ENCODE assay signal across 9 cellular contexts in genomic region chr3:131794766-131795381, GRCh38.
DNase-seq lines count a peak whose midpoint lies in the region; ATAC-seq, FAIRE-seq and TF ChIP-seq lines count a peak whose summit lies in the region.
"Had no signal": no experiment of that assay in that cellular context is flagged by ENCODE, and none has a peak within 500 bp of the region (broad histone marks: within the 10 kb centered on the region; RNA-seq: fewer than 3 reads in every experiment).

No MANE protein-coding gene starts in this region.

- no peaks in the 10 kb centered on the region for H3K4me1 ChIP-seq in kidney (ENCODE audit: control insufficient read depth in 1 of 2, insufficient read depth in 1 of 2, low read depth in 1 of 2, low read length in 2 of 2)

- peak; percentile 23 to 73 for DNase-seq in NCI-H524 (lab: John Stamatoyannopoulos, UW)
- DNase-seq in NCI-H524 treated with DMSO at 0.1 percent for 48 hours (lab: John Stamatoyannopoulos, UW): no peak
- peak; percentile 20 for DNase-seq in NOMO-1 treated with dmso at 0.1 percent for 144 hours (lab: John Stamatoyannopoulos, UW; ENCODE audit: unreplicated experiment)
- peak; percentile 55 for DNase-seq in bronchial epithelial cell (ENCODE audit: low read depth)
- DNase-seq in kidney: no peak
- peak; percentile 27 for DNase-seq in stimulated activated naive B cell treated with anti-CD40 and anti-IgM and Interleukin-4, amounts not matched to agents 10 μg/mL and 1 μg/mL and 100 μg/mL, for 72 hours

- TF ChIP-seq CTCF in bronchial epithelial cell (IDR thresholded peaks at IDR 0.05; ENCODE audit: insufficient read depth, low read length, severe bottlenecking): peak; percentile 84
- TF ChIP-seq CTCF in kidney (IDR thresholded peaks at IDR 0.05; ENCODE audit: borderline replicate concordance, extremely low read depth, insufficient read depth): peak; percentile 91

- no peaks in the 10 kb centered on the region for H3K9me3 Mint-ChIP-seq in stimulated activated naive B cell treated with anti-CD40 and anti-IgM and Interleukin-4, amounts not matched to agents 10 μg/mL and 1 μg/mL and 100 μg/mL, for 72 hours

- no peak overlapping the region for H3K9ac ChIP-seq in kidney (ENCODE audit: low read length in 2 of 2)

- peak overlapping the region in 1 of 2 donors; percentile 31 for H3K4me3 Mint-ChIP-seq in stimulated activated naive B cell treated with anti-CD40 and anti-IgM and Interleukin-4, amounts not matched to agents 10 μg/mL and 1 μg/mL and 100 μg/mL, for 72 hours

- H3K36me3 Mint-ChIP-seq in stimulated activated naive B cell treated with anti-CD40 and anti-IgM and Interleukin-4, amounts not matched to agents 10 μg/mL and 1 μg/mL and 100 μg/mL, for 72 hours: no peaks in the 10 kb centered on the region

- H3K27me3 Mint-ChIP-seq in stimulated activated naive B cell treated with anti-CD40 and anti-IgM and Interleukin-4, amounts not matched to agents 10 μg/mL and 1 μg/mL and 100 μg/mL, for 72 hours: peaks cover 12 to 24% of the 10 kb centered on the region in 2 donors

- H3K4me1 Mint-ChIP-seq in stimulated activated naive B cell treated with anti-CD40 and anti-IgM and Interleukin-4, amounts not matched to agents 10 μg/mL and 1 μg/mL and 100 μg/mL, for 72 hours: peaks cover 18 to 44% of the 10 kb centered on the region in 2 donors

- H3K27me3 ChIP-seq in bronchial epithelial cell (ENCODE audit: control insufficient read depth, insufficient read depth, low read length): no peaks in the 10 kb centered on the region

- FAIRE-seq in bronchial epithelial cell (lab: Jason Lieb, UNC) (no peak), kidney (lab: Jason Lieb, UNC) (peak; percentile 38)
- FAIRE-seq: endometrium had no signal

- intact Hi-C loops in kidney (cut with DNase I): loop anchor here (10.0 kb wide), 1 partner anchor 240 kb away; the partner anchor contains the start of gene CPNE4

- no peak overlapping the region for H3K27ac ChIP-seq in kidney (ENCODE audit: low read depth in 2 of 2, low read length in 2 of 2)

- H3K4me3 ChIP-seq in bronchial epithelial cell (ENCODE audit: low read depth, low read length): no peak overlapping the region
- H3K4me3 ChIP-seq in kidney (ENCODE audit: low read length in 2 of 2): no peak overlapping the region

- ATAC-seq in GM19395 (IDR thresholded peaks at IDR 0.05; ENCODE audit: unreplicated experiment): peak; percentile 74
- peak; percentile 55 for ATAC-seq in HG03520 (IDR thresholded peaks at IDR 0.05; ENCODE audit: unreplicated experiment)
- peak; percentile 38 to 46 for ATAC-seq in stimulated activated naive B cell treated with anti-CD40 and anti-IgM and Interleukin-4, amounts not matched to agents 10 μg/mL and 1 μg/mL and 100 μg/mL, for 72 hours (replicated peaks)

- no peaks in the 10 kb centered on the region for H3K9me3 ChIP-seq in kidney (ENCODE audit: control insufficient read depth in 1 of 2, low read length in 2 of 2)

- H3K27ac Mint-ChIP-seq in stimulated activated naive B cell treated with anti-CD40 and anti-IgM and Interleukin-4, amounts not matched to agents 10 μg/mL and 1 μg/mL and 100 μg/mL, for 72 hours: peak overlapping the region; percentile 80

- H3K36me3 ChIP-seq in bronchial epithelial cell (ENCODE audit: control insufficient read depth, insufficient read depth, low read length): no peaks in the 10 kb centered on the region
- no peaks in the 10 kb centered on the region for H3K36me3 ChIP-seq in kidney (ENCODE audit: control insufficient read depth in 1 of 2, insufficient read depth in 2 of 2, low read length in 2 of 2)

Comparison
In these comparisons a context has a peak if more than half of its experiments do, and no peak if none do; other contexts are left out.
1. DNase-seq: peak in NCI-H524 (2 of 2), NOMO-1 treated with dmso at 0.1 percent for 144 hours (single experiment), bronchial epithelial cell (single experiment) and stimulated activated naive B cell treated with anti-CD40 and anti-IgM and Interleukin-4, amounts not matched to agents 10 μg/mL and 1 μg/mL and 100 μg/mL, for 72 hours (single experiment); none in NCI-H524 treated with DMSO at 0.1 percent for 48 hours (single experiment) and kidney (single experiment).
2. Peak in every context shown above with its lines, with median percentiles within 50 percentile points of each other: ATAC-seq.